In the genomic region with DNA sequence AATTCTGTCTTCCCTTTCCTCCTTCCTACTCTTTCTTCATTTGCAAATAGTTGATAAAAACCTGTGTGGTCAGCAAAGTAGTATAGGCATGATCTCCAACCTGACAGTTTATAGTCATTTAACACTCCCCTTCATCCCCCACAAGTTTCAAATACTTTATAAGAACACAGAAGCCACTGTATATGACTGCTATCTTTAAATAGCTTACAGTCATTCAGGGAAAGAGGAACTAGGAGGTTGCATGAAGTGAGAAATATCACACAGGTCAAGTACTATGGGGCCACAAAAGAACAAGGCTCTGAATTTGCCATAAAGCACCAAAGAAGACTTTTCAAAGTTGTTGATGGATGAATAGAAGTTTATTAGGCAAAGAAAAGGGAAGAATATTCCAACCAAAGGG, we compare ENCODE assay signal across 10 cellular contexts.
DNase-seq lines count a peak whose midpoint lies in the region; ATAC-seq lines count a peak whose summit lies in the region.
"Had no signal": no experiment of that assay in that cellular context is flagged by ENCODE, and none has a peak within 500 bp of the region (broad histone marks: within the 10 kb centered on the region; RNA-seq: fewer than 3 reads in every experiment).

No MANE protein-coding gene starts in this region.

- DNase-seq in MV-4-11 (lab: John Stamatoyannopoulos, UW) (peak; percentile 32), hypothalamus (lab: John Stamatoyannopoulos, UW) (no peak), T1000 (lab: John Stamatoyannopoulos, UW) (no peak), NCI-H2107 treated with DMSO at 0.1 percent for 48 hours (lab: John Stamatoyannopoulos, UW; ENCODE audit: unreplicated experiment) (no peak), HUDEP-2 (lab: John Stamatoyannopoulos, UW; ENCODE audit: unreplicated experiment in 76 of 76) (no peak)
- DNase-seq: activated naive CD8-positive, alpha-beta T cell treated with anti-CD3 and anti-CD28 coated beads, Interleukin-2, amount 50 U/mL, for 24 hours; naive B cell had no signal

- ATAC-seq in GM18858 (IDR thresholded peaks at IDR 0.05; ENCODE audit: unreplicated experiment) (peak; percentile 98), GM21619 (IDR thresholded peaks at IDR 0.05; ENCODE audit: unreplicated experiment) (peak; percentile 85), HG03103 (IDR thresholded peaks at IDR 0.05; ENCODE audit: low read depth, unreplicated experiment) (peak; percentile 97)
- ATAC-seq: activated naive CD8-positive, alpha-beta T cell treated with anti-CD3 and anti-CD28 coated beads, Interleukin-2, amount 50 U/mL, for 24 hours had no signal
